18 cellular contexts compared by ENCODE assay signal in the genomic region with DNA sequence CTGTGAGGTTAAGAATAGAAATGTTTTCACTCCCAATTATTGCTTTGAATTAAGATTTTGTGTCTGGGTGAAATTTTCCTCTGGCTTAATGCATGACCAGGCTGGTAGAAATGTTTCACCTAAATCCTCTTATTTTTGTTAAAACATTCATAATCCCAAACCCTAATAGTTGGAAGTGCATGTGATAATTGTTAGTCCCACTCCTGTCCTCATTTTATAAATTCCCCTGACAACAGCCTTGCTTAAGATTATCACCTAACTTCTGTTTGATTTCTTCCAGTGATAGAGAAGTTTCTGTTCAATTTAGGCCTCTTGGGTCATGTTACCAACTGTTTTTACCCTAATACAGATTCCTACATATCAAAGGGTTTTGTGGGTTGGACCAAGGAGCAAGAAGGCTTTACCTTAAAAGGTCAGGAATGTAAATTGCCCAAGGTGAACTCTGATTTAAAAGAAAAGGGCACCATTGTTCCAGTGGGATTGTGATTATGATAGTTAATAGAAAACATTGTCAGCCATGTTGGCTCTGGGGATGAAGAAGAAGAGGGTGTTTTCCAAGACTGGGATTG.
DNase-seq lines count a peak whose midpoint lies in the region; ATAC-seq and TF ChIP-seq lines count a peak whose summit lies in the region.
"Had no signal": no experiment of that assay in that cellular context is flagged by ENCODE, and none has a peak within 500 bp of the region (broad histone marks: within the 10 kb centered on the region; RNA-seq: fewer than 3 reads in every experiment).

No MANE protein-coding gene starts in this region.

- H3K9me3 Mint-ChIP-seq in Calu3 (ENCODE audit: low read depth, unreplicated experiment), result no peaks in the 10 kb centered on the region
- H3K9me3 Mint-ChIP-seq in nephron progenitor cell, result peaks cover 6% of the 10 kb centered on the region
- H3K9me3 Mint-ChIP-seq: activated B cell treated with CpG ODN at 0.5 μM for 24 hours; activated T-cell treated with anti-CD3 and anti-CD28 coated beads, Interleukin-2, amount 50 U/mL, for 4 hours; neural crest cell had no signal

- H4K20me1 ChIP-seq in PC-3 (ENCODE audit: low read length), result no peaks in the 10 kb centered on the region

- ATAC-seq in PC-3 (no peak), foreskin keratinocyte (no peak), HG03439 (IDR thresholded peaks at IDR 0.05; ENCODE audit: unreplicated experiment) (no peak)
- ATAC-seq: activated CD8-positive, alpha-beta T cell treated with anti-CD3 and anti-CD28 coated beads, Interleukin-2, amount 10 ng/mL, durations not matched to agents 7 days and 5 days; heart right ventricle; left cardiac atrium had no signal

- H3K27me3 ChIP-seq in PC-3 (ENCODE audit: low read length), result no peaks in the 10 kb centered on the region
- peaks cover 63% of the 10 kb centered on the region for H3K27me3 ChIP-seq in foreskin keratinocyte
- H3K27me3 ChIP-seq: heart right ventricle had no signal

- POLR2A ChIA-PET in PC-3 (lab: Charles Lee; ENCODE audit: unreplicated experiment), result no interaction called here

- no peak overlapping the region for H3K4me3 ChIP-seq in PC-3 (ENCODE audit: low read length)
- H3K4me3 ChIP-seq: heart right ventricle, SK-N-MC had no signal

- peaks cover 44% of the 10 kb centered on the region for H3K4me1 Mint-ChIP-seq in Calu3 (ENCODE audit: low read depth, unreplicated experiment)
- peaks cover 49% of the 10 kb centered on the region for H3K4me1 Mint-ChIP-seq in nephron progenitor cell
- H3K4me1 Mint-ChIP-seq: activated B cell treated with CpG ODN at 0.5 μM for 24 hours had no signal

- DNase-seq in Calu3, result peak; percentile 2
- DNase-seq in PC-3, result peak; percentile 23
- peak in 1 of 2 donors; percentile 17 for DNase-seq in foreskin keratinocyte
- no peak for DNase-seq in nephron progenitor cell
- DNase-seq in GM13977 (ENCODE audit: low spot score), result no peak
- DNase-seq in KBM-7, result no peak
- DNase-seq in NCI-H187 (lab: John Stamatoyannopoulos, UW), result no peak
- DNase-seq: activated B cell treated with CpG ODN at 0.5 μM for 24 hours; activated CD8-positive, alpha-beta T cell treated with anti-CD3 and anti-CD28 coated beads, Interleukin-2, amount 10 ng/mL, durations not matched to agents 7 days and 5 days; activated T-cell treated with anti-CD3 and anti-CD28 coated beads, Interleukin-2, amount 50 U/mL, for 4 hours; aorta; heart right ventricle; left cardiac atrium; NCI-H748 treated with DMSO at 0.1 percent for 48 hours had no signal

- peak overlapping the region; percentile 93 for H3K27ac Mint-ChIP-seq in Calu3 (ENCODE audit: unreplicated experiment)
- H3K27ac Mint-ChIP-seq in nephron progenitor cell, result peak overlapping the region; percentile 64
- H3K27ac Mint-ChIP-seq: activated B cell treated with CpG ODN at 0.5 μM for 24 hours; activated CD8-positive, alpha-beta T cell treated with anti-CD3 and anti-CD28 coated beads, Interleukin-2, amount 10 ng/mL, durations not matched to agents 7 days and 5 days; mesothelial cell of epicardium had no signal

- H3K9ac ChIP-seq in PC-3 (ENCODE audit: low read length), result peak overlapping the region; percentile 91

- no peaks in the 10 kb centered on the region for H3F3A ChIP-seq in PC-3 (ENCODE audit: low read length, unreplicated experiment)

- H3K9me2 ChIP-seq in PC-3 (replicated peaks; ENCODE audit: low read length), result no peaks in the 10 kb centered on the region

- H3K4me2 ChIP-seq in PC-3 (ENCODE audit: low read length), result peak overlapping the region; percentile 71

- H3K79me2 ChIP-seq in PC-3 (ENCODE audit: low read length), result no peaks in the 10 kb centered on the region

- in situ Hi-C loops in GM13977 (cut with MboI; ENCODE audit: low pct_unique_long_range_greater_than_20kb, low sequenced_read_pairs, unreplicated experiment), result loop anchor here (25.0 kb wide), 1 partner anchor 481 kb away; no protein-coding TSS in a partner anchor
- in situ Hi-C loops in KBM-7 (cut with MboI; ENCODE audit: low pct_unique_long_range_greater_than_20kb, low sequenced_read_pairs), result no loop called here

- no peak for TF ChIP-seq CTCF in Calu3 (IDR thresholded peaks at IDR 0.05; ENCODE audit: unreplicated experiment)
- TF ChIP-seq CTCF in PC-3 (conservative IDR thresholded peaks at IDR 0.05; ENCODE audit: low read depth, low read length), result no peak
- no peak for TF ChIP-seq CTCF in foreskin keratinocyte (conservative IDR thresholded peaks at IDR 0.05)
- TF ChIP-seq CTCF in nephron progenitor cell (IDR thresholded peaks at IDR 0.05), result no peak
- no peak for TF ChIP-seq CTCF in GM13977 (IDR thresholded peaks at IDR 0.05; ENCODE audit: extremely low read depth, insufficient read depth, missing control alignments)

- CTCF ChIA-PET in Calu3 (lab: Charles Lee) (no interaction called here), PC-3 (lab: Charles Lee) (no interaction called here)

- no peaks in the 10 kb centered on the region for H3K27me3 Mint-ChIP-seq in Calu3 (ENCODE audit: unreplicated experiment)
- H3K27me3 Mint-ChIP-seq in nephron progenitor cell (ENCODE audit: low read depth, poor library complexity), result no peaks in the 10 kb centered on the region
- H3K27me3 Mint-ChIP-seq: activated B cell treated with CpG ODN at 0.5 μM for 24 hours had no signal

- H3K36me3 Mint-ChIP-seq in Calu3 (ENCODE audit: insufficient read depth, unreplicated experiment) (peaks cover 22% of the 10 kb centered on the region), nephron progenitor cell (ENCODE audit: low read depth) (peaks cover 20% of the 10 kb centered on the region)

- intact Hi-C loops in Calu3 (cut with micrococcal nuclease; ENCODE audit: unreplicated experiment), result loop anchor here (5.0 kb wide), 1 partner anchor 241 kb away; no protein-coding TSS in a partner anchor
- intact Hi-C loops in PC-3 (cut with micrococcal nuclease), result loop anchor here (5.0 kb wide), 1 partner anchor 139 kb away; no protein-coding TSS in a partner anchor

- H3K27ac ChIP-seq in PC-3 (ENCODE audit: low read length), result peak overlapping the region; percentile 99
- H3K27ac ChIP-seq in foreskin keratinocyte, result peak overlapping the region; percentile 18
- H3K27ac ChIP-seq: heart right ventricle, SK-N-MC had no signal

- H2AFZ ChIP-seq in PC-3 (ENCODE audit: low read length), result no peak overlapping the region

- peaks cover 40% of the 10 kb centered on the region for H3K4me1 ChIP-seq in PC-3 (ENCODE audit: insufficient read depth, low read length)
- H3K4me1 ChIP-seq in foreskin keratinocyte, result peaks cover 3% of the 10 kb centered on the region
- H3K4me1 ChIP-seq: heart right ventricle had no signal

- no peaks in the 10 kb centered on the region for H3K9me3 ChIP-seq in PC-3 (ENCODE audit: low read length)
- H3K9me3 ChIP-seq: heart right ventricle had no signal

- no peaks in the 10 kb centered on the region for H3K36me3 ChIP-seq in PC-3 (ENCODE audit: low read depth, low read length)
- H3K36me3 ChIP-seq: heart right ventricle had no signal

- H3K4me3 Mint-ChIP-seq in Calu3 (ENCODE audit: low read depth, unreplicated experiment), result peak overlapping the region; percentile 14
- no peak overlapping the region for H3K4me3 Mint-ChIP-seq in nephron progenitor cell
- H3K4me3 Mint-ChIP-seq: activated B cell treated with CpG ODN at 0.5 μM for 24 hours; activated CD8-positive, alpha-beta T cell treated with anti-CD3 and anti-CD28 coated beads, Interleukin-2, amount 10 ng/mL, durations not matched to agents 7 days and 5 days; activated T-cell treated with anti-CD3 and anti-CD28 coated beads, Interleukin-2, amount 50 U/mL, for 4 hours; mesothelial cell of epicardium; neural crest cell had no signal

- BruUV-seq in Calu3 (replicated peaks; lab: Mats Ljungman, UMichigan) (TSS peak; percentile 56), PC-3 (replicated peaks; lab: Mats Ljungman, UMichigan) (no TSS peak)

Comparison
In these comparisons a context has a peak if more than half of its experiments do, and no peak if none do; other contexts are left out.
1. DNase-seq: peak in Calu3 (single experiment) and PC-3 (single experiment); none in nephron progenitor cell (single experiment), GM13977 (single experiment), KBM-7 (single experiment) and NCI-H187 (0 of 2).